In the genomic region with DNA sequence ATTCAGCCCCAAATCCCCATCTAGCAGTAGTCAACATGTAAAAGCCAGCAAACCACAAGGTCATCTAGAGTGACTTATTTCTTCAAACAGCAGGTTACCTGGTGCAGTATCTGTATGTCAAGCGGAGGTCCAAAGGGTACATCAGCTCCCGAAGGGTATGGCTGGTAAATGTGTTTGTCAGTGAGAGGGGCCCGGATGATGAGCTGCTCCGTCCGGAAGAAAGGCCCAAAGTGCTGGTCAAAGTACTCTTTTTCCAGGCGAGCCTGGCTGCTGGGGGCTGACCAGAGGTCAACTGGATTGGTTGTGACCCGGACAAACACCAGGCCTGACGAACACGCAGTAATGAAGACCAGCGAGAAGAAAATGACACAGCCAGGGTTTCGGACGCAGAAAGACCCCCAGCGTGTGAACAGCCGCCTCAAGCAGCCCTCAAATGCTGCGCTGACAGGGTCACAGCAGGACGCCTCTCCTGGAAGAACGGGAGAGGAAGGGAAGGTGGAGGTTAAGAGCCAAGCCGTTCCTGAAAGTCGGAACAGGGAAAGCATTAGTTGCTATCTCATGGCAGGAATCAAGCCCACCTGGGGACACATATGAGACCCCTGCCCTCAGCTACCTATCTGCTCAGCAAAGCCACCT, we compare ENCODE assay signal across 27 cellular contexts.
"Had no signal": no experiment of that assay in that cellular context is flagged by ENCODE, and none has a peak within 500 bp of the region (broad histone marks: within the 10 kb centered on the region; RNA-seq: fewer than 3 reads in every experiment).

No MANE protein-coding gene starts in this region.

- H3K4me1 Mint-ChIP-seq: mesothelial cell of epicardium, naive B cell had no signal

- H3K27ac Mint-ChIP-seq: mesothelial cell of epicardium; naive B cell; nephron progenitor cell; stimulated activated naive B cell treated with anti-CD40 and anti-IgM and Interleukin-4, amounts not matched to agents 10 μg/mL and 1 μg/mL and 100 μg/mL, for 72 hours; stimulated activated naive CD8-positive, alpha-beta T cell treated with anti-CD3 and anti-CD28 coated beads, Interleukin-15, Interleukin-2, amounts not matched to agents 100 ng/mL and 50 ng/mL, for 24 hours had no signal

- H3K9me3 Mint-ChIP-seq: effector memory CD8-positive, alpha-beta T cell; mesothelial cell of epicardium; naive B cell; nephron progenitor cell; stimulated activated naive B cell treated with anti-CD40 and anti-IgM and Interleukin-4, amounts not matched to agents 10 μg/mL and 1 μg/mL and 100 μg/mL, for 72 hours; stimulated activated naive CD8-positive, alpha-beta T cell treated with anti-CD3 and anti-CD28 coated beads, Interleukin-15, Interleukin-2, amounts not matched to agents 100 ng/mL and 50 ng/mL, for 24 hours had no signal

- H3K27me3 Mint-ChIP-seq: effector memory CD8-positive, alpha-beta T cell; naive B cell; stimulated activated naive B cell treated with anti-CD40 and anti-IgM and Interleukin-4, amounts not matched to agents 10 μg/mL and 1 μg/mL and 100 μg/mL, for 72 hours; stimulated activated naive CD8-positive, alpha-beta T cell treated with anti-CD3 and anti-CD28 coated beads, Interleukin-15, Interleukin-2, amounts not matched to agents 100 ng/mL and 50 ng/mL, for 24 hours had no signal

- H3K4me3 Mint-ChIP-seq: effector memory CD8-positive, alpha-beta T cell; mesothelial cell of epicardium; naive B cell; nephron progenitor cell; stimulated activated naive B cell treated with anti-CD40 and anti-IgM and Interleukin-4, amounts not matched to agents 10 μg/mL and 1 μg/mL and 100 μg/mL, for 72 hours; stimulated activated naive CD8-positive, alpha-beta T cell treated with anti-CD3 and anti-CD28 coated beads, Interleukin-15, Interleukin-2, amounts not matched to agents 100 ng/mL and 50 ng/mL, for 24 hours had no signal

- ATAC-seq: effector memory CD8-positive, alpha-beta T cell; heart right ventricle; left colon; mucosa of descending colon; psoas muscle; right cardiac atrium; stimulated activated naive B cell treated with anti-CD40 and anti-IgM and Interleukin-4, amounts not matched to agents 10 μg/mL and 1 μg/mL and 100 μg/mL, for 72 hours had no signal

- H3K9me3 ChIP-seq: esophagus squamous epithelium, heart right ventricle, mucosa of descending colon, ovary, psoas muscle, spleen, thoracic aorta, tibial nerve, upper lobe of left lung had no signal

- DNase-seq: cortex of kidney; effector memory CD8-positive, alpha-beta T cell; erythroblast; esophagus squamous epithelium; foreskin melanocyte; glutamatergic neuron; heart right ventricle; hippocampal formation; islet precursor cell; kidney glomerular epithelial cell; left colon; mesenchymal stem cell; mucosa of descending colon; naive B cell; nephron progenitor cell; occipital lobe; ovary; psoas muscle; right cardiac atrium; spleen; stimulated activated CD4-positive, alpha-beta T cell treated with anti-CD3 and anti-CD28 coated beads, Interleukin-4, amount 100 ng/mL, for 4 hours; stimulated activated naive B cell treated with anti-CD40 and anti-IgM and Interleukin-4, amounts not matched to agents 10 μg/mL and 1 μg/mL and 100 μg/mL, for 72 hours; upper lobe of left lung had no signal
